ENCODE assay signal across 2 cellular contexts in genomic region chr1:18881164-18881563, GRCh38.
TF ChIP-seq lines count a peak whose summit lies in the region.

No MANE protein-coding gene starts in this region.

TF ChIP-seq in A549, 52 proteins besides CTCF, POLR2A, EP300 and RAD21:
- TF ChIP-seq ZFP36 (IDR thresholded peaks at IDR 0.05; ENCODE audit: borderline replicate concordance, partially characterized antibody) (peak; percentile 34), CBX2 (IDR thresholded peaks at IDR 0.05; ENCODE audit: borderline replicate concordance, low read depth) (no peak)
TF ChIP-seq in A549: peak in this region for 1.

TF ChIP-seq in K562, 482 proteins besides CTCF, POLR2A, EP300 and RAD21:
- TF ChIP-seq MAFG (tag; conservative IDR thresholded peaks at IDR 0.05): 0 out of 2 replicates have a peak, but pooled peaks have one; percentile 15
- TF ChIP-seq KLF6 (CRISPR knock-in tag; IDR thresholded peaks at IDR 0.05; ENCODE audit: borderline replicate concordance): no peak
- TF ChIP-seq RBM22 (IDR thresholded peaks at IDR 0.05; ENCODE audit: low read depth, low read length, poor library complexity, severe bottlenecking): no peak
- TF ChIP-seq ZKSCAN1 (IDR thresholded peaks at IDR 0.05; ENCODE audit: low read depth, low read length): no peak
- TF ChIP-seq, protein P1, sequence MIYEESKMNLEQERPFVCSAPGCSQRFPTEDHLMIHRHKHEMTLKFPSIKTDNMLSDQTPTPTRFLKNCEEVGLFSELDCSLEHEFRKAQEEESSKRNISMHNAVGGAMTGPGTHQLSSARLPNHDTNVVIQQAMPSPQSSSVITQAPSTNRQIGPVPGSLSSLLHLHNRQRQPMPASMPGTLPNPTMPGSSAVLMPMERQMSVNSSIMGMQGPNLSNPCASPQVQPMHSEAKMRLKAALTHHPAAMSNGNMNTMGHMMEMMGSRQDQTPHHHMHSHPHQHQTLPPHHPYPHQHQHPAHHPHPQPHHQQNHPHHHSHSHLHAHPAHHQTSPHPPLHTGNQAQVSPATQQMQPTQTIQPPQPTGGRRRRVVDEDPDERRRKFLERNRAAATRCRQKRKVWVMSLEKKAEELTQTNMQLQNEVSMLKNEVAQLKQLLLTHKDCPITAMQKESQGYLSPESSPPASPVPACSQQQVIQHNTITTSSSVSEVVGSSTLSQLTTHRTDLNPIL (CRISPR knock-in tag; IDR thresholded peaks at IDR 0.05): no peak
- TF ChIP-seq, protein P2, sequence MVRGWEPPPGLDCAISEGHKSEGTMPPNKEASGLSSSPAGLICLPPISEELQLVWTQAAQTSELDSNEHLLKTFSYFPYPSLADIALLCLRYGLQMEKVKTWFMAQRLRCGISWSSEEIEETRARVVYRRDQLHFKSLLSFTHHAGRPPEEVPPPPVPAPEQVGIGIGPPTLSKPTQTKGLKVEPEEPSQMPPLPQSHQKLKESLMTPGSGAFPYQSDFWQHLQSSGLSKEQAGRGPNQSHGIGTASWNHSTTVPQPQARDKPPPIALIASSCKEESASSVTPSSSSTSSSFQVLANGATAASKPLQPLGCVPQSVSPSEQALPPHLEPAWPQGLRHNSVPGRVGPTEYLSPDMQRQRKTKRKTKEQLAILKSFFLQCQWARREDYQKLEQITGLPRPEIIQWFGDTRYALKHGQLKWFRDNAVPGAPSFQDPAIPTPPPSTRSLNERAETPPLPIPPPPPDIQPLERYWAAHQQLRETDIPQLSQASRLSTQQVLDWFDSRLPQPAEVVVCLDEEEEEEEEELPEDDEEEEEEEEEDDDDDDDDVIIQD (CRISPR knock-in tag; IDR thresholded peaks at IDR 0.05): no peak
- peak; percentile 89 for TF ChIP-seq ZFP36 (IDR thresholded peaks at IDR 0.05; ENCODE audit: low read depth, low read length, partially characterized antibody)
- no peak for TF ChIP-seq DACH1 (IDR thresholded peaks at IDR 0.05; ENCODE audit: partially characterized antibody)
- TF ChIP-seq, protein P3, sequence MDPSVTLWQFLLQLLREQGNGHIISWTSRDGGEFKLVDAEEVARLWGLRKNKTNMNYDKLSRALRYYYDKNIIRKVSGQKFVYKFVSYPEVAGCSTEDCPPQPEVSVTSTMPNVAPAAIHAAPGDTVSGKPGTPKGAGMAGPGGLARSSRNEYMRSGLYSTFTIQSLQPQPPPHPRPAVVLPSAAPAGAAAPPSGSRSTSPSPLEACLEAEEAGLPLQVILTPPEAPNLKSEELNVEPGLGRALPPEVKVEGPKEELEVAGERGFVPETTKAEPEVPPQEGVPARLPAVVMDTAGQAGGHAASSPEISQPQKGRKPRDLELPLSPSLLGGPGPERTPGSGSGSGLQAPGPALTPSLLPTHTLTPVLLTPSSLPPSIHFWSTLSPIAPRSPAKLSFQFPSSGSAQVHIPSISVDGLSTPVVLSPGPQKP (CRISPR knock-in tag; IDR thresholded peaks at IDR 0.05): no peak
- TF ChIP-seq YBX1 (IDR thresholded peaks at IDR 0.05): no peak
- no peak for TF ChIP-seq HNRNPUL1 (IDR thresholded peaks at IDR 0.05; ENCODE audit: low read length)
- TF ChIP-seq PYGO2 (tag; IDR thresholded peaks at IDR 0.05): no peak
- no peak for TF ChIP-seq POLR3G (IDR thresholded peaks at IDR 0.05; ENCODE audit: extremely low read depth, insufficient read length, insufficient replicate concordance)
- TF ChIP-seq KDM1A (IDR thresholded peaks at IDR 0.05): no peak
- TF ChIP-seq ZNF717 (CRISPR knock-in tag; IDR thresholded peaks at IDR 0.05): no peak
- TF ChIP-seq ZNF174 (CRISPR knock-in tag; IDR thresholded peaks at IDR 0.05): no peak
- TF ChIP-seq MLLT1 (IDR thresholded peaks at IDR 0.05): no peak
- no peak for TF ChIP-seq NR2F6 (CRISPR knock-in tag; IDR thresholded peaks at IDR 0.05)
- TF ChIP-seq BCOR (IDR thresholded peaks at IDR 0.05): 0 out of 2 replicates have a peak, but pooled peaks have one; percentile 56
- TF ChIP-seq ZZZ3 (IDR thresholded peaks at IDR 0.05): no peak
- no peak for TF ChIP-seq CSDE1 (IDR thresholded peaks at IDR 0.05)
- TF ChIP-seq, protein P4, sequence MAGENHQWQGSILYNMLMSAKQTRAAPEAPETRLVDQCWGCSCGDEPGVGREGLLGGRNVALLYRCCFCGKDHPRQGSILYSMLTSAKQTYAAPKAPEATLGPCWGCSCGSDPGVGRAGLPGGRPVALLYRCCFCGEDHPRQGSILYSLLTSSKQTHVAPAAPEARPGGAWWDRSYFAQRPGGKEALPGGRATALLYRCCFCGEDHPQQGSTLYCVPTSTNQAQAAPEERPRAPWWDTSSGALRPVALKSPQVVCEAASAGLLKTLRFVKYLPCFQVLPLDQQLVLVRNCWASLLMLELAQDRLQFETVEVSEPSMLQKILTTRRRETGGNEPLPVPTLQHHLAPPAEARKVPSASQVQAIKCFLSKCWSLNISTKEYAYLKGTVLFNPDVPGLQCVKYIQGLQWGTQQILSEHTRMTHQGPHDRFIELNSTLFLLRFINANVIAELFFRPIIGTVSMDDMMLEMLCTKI (IDR thresholded peaks at IDR 0.05; ENCODE audit: partially characterized antibody): no peak
- TF ChIP-seq ASH1L (IDR thresholded peaks at IDR 0.05; ENCODE audit: borderline replicate concordance, low read depth, partially characterized antibody): no peak
- TF ChIP-seq TOE1 (IDR thresholded peaks at IDR 0.05; ENCODE audit: borderline replicate concordance): no peak
- TF ChIP-seq TOE1 (CRISPR knock-in tag; IDR thresholded peaks at IDR 0.05; ENCODE audit: borderline replicate concordance, low read depth): no peak
- no peak for TF ChIP-seq ESRRA (IDR thresholded peaks at IDR 0.05; ENCODE audit: borderline replicate concordance, low read depth)
- TF ChIP-seq HMG20B (CRISPR knock-in tag; IDR thresholded peaks at IDR 0.05): no peak
- no peak for TF ChIP-seq ZNF830 (CRISPR knock-in tag; IDR thresholded peaks at IDR 0.05)
- peak; percentile 50; the same call in 1 of the 2 replicates for TF ChIP-seq SMARCA5 (IDR thresholded peaks at IDR 0.05)
- TF ChIP-seq STAT5B (CRISPR knock-in tag; IDR thresholded peaks at IDR 0.05): no peak
- peak; percentile 36; the same call in 1 of the 2 replicates for TF ChIP-seq NFE2 (IDR thresholded peaks at IDR 0.05; ENCODE audit: low read depth)
- no peak for TF ChIP-seq ZNF780A (CRISPR knock-in tag; IDR thresholded peaks at IDR 0.05)
- no peak for TF ChIP-seq HLTF (IDR thresholded peaks at IDR 0.05)
- no peak for TF ChIP-seq ZC3H8 (IDR thresholded peaks at IDR 0.05)
- TF ChIP-seq ZNF316 (IDR thresholded peaks at IDR 0.05): peak; percentile 12; the same call in 1 of the 2 replicates
- no peak for TF ChIP-seq KLF10 (CRISPR knock-in tag; IDR thresholded peaks at IDR 0.05)
